ENCODE assay signal across 11 cellular contexts in genomic region chr1:24714859-24715520, GRCh38. TPM values are rescaled to one million over a fixed set of nuclear protein-coding genes. Genes with fewer than 3 reads are reported as not detected.
A peak's percentile ranks its signal among the peaks of the same experiment; 100 is the strongest.
DNase-seq lines count a peak whose midpoint lies in the region; ATAC-seq, FAIRE-seq and TF ChIP-seq lines count a peak whose summit lies in the region.
"Had no signal": no experiment of that assay in that cellular context is flagged by ENCODE, and none has a peak within 500 bp of the region (broad histone marks: within the 10 kb centered on the region; RNA-seq: fewer than 3 reads in every experiment).

No MANE protein-coding gene starts in this region.

- H3K27me3 ChIP-seq in astrocyte (ENCODE audit: insufficient read depth, low read length) = no peaks in the 10 kb centered on the region
- no peaks in the 10 kb centered on the region for H3K27me3 ChIP-seq in hepatocyte
- H3K27me3 ChIP-seq: ovary, stomach had no signal

- TF ChIP-seq CTCF in astrocyte (IDR thresholded peaks at IDR 0.05; ENCODE audit: insufficient read depth, low read depth, low read length) = no peak
- no peak for TF ChIP-seq CTCF in coronary artery (IDR thresholded peaks at IDR 0.05)
- TF ChIP-seq CTCF in hepatocyte (IDR thresholded peaks at IDR 0.05; ENCODE audit: poor library complexity) = no peak

- H3K27ac ChIP-seq in astrocyte (ENCODE audit: low read depth, low read length) (peak overlapping the region; percentile 61), coronary artery (peak overlapping the region in 1 of 2 donors; percentile 19), hepatocyte (no peak overlapping the region)
- H3K27ac ChIP-seq: ovary, stomach had no signal

- H2AFZ ChIP-seq in astrocyte (ENCODE audit: low read depth, low read length) = peak overlapping the region; percentile 53
- no peak overlapping the region for H2AFZ ChIP-seq in hepatocyte

- peak overlapping the region; percentile 21 for H3K4me2 ChIP-seq in astrocyte (ENCODE audit: low read length)
- H3K4me2 ChIP-seq in hepatocyte = no peak overlapping the region

- no peaks in the 10 kb centered on the region for H3K9me3 Mint-ChIP-seq in activated naive CD4-positive, alpha-beta T cell treated with anti-CD3 and anti-CD28 coated beads, Interleukin-2, amount 50 U/mL, for 72 hours
- no peaks in the 10 kb centered on the region for H3K9me3 Mint-ChIP-seq in activated naive CD4-positive, alpha-beta T cell treated with anti-CD3 and anti-CD28 coated beads for 36 hours
- peaks cover 3% of the 10 kb centered on the region for H3K9me3 Mint-ChIP-seq in astrocyte (ENCODE audit: unreplicated experiment)
- H3K9me3 Mint-ChIP-seq: activated B cell treated with CpG ODN at 0.5 μM for 24 hours had no signal

- no peak overlapping the region for H3K4me3 Mint-ChIP-seq in activated naive CD4-positive, alpha-beta T cell treated with anti-CD3 and anti-CD28 coated beads for 36 hours
- no peak overlapping the region for H3K4me3 Mint-ChIP-seq in astrocyte (ENCODE audit: unreplicated experiment)
- H3K4me3 Mint-ChIP-seq: activated B cell treated with CpG ODN at 0.5 μM for 24 hours had no signal

- WGBS in hepatocyte (ENCODE audit: low lambda C conversion rate, missing lambda C conversion rate) = 93% methylated on average over 8 of the region's 8 CpGs

- H3K36me3 ChIP-seq in astrocyte (ENCODE audit: insufficient read depth, low read length) (no peaks in the 10 kb centered on the region), hepatocyte (replicated peaks; ENCODE audit: insufficient read depth, low read depth) (no peaks in the 10 kb centered on the region)
- H3K36me3 ChIP-seq: ovary, stomach had no signal

- H3K27ac Mint-ChIP-seq in activated naive CD4-positive, alpha-beta T cell treated with anti-CD3 and anti-CD28 coated beads, Interleukin-2, amount 50 U/mL, for 72 hours = peak overlapping the region in 1 of 2 donors; percentile 59
- H3K27ac Mint-ChIP-seq in activated naive CD4-positive, alpha-beta T cell treated with anti-CD3 and anti-CD28 coated beads for 36 hours = no peak overlapping the region
- H3K27ac Mint-ChIP-seq in astrocyte (ENCODE audit: unreplicated experiment) = no peak overlapping the region
- H3K27ac Mint-ChIP-seq: activated B cell treated with CpG ODN at 0.5 μM for 24 hours had no signal

- CTCF ChIA-PET in activated naive CD4-positive, alpha-beta T cell treated with anti-CD3 and anti-CD28 coated beads for 36 hours (lab: Charles Lee) = interaction anchor here (0.5 to 2.9 kb wide), 2 partner anchors 26 to 1124 kb away, joined by 3 to 6 read pairs; no protein-coding TSS in a partner anchor

- H3K4me1 ChIP-seq in astrocyte (ENCODE audit: insufficient read depth, low read length) (peaks cover 35% of the 10 kb centered on the region), hepatocyte (ENCODE audit: insufficient read depth) (no peaks in the 10 kb centered on the region)

- no peak overlapping the region for H3K4me3 ChIP-seq in astrocyte (ENCODE audit: insufficient read depth, low read depth, low read length)
- H3K4me3 ChIP-seq in coronary artery = no peak overlapping the region
- H3K4me3 ChIP-seq in hepatocyte = no peak overlapping the region
- H3K4me3 ChIP-seq: ovary, stomach had no signal

- intact Hi-C loops in activated naive CD4-positive, alpha-beta T cell treated with anti-CD3 and anti-CD28 coated beads for 36 hours (cut with micrococcal nuclease) = no loop called here

- peak overlapping the region; percentile 37 for H3K9ac ChIP-seq in astrocyte (ENCODE audit: low read length)

- H3K36me3 Mint-ChIP-seq in activated naive CD4-positive, alpha-beta T cell treated with anti-CD3 and anti-CD28 coated beads, Interleukin-2, amount 50 U/mL, for 72 hours = no peaks in the 10 kb centered on the region
- no peaks in the 10 kb centered on the region for H3K36me3 Mint-ChIP-seq in activated naive CD4-positive, alpha-beta T cell treated with anti-CD3 and anti-CD28 coated beads for 36 hours (ENCODE audit: low read depth)
- H3K36me3 Mint-ChIP-seq in astrocyte (ENCODE audit: low read depth, unreplicated experiment) = peaks cover 4% of the 10 kb centered on the region

- no peaks in the 10 kb centered on the region for H3K4me1 Mint-ChIP-seq in activated naive CD4-positive, alpha-beta T cell treated with anti-CD3 and anti-CD28 coated beads for 36 hours (ENCODE audit: low read depth)
- peaks cover 13% of the 10 kb centered on the region for H3K4me1 Mint-ChIP-seq in astrocyte (ENCODE audit: low read depth, unreplicated experiment)
- H3K4me1 Mint-ChIP-seq: activated B cell treated with CpG ODN at 0.5 μM for 24 hours had no signal

- ATAC-seq in activated naive CD4-positive, alpha-beta T cell treated with anti-CD3 and anti-CD28 coated beads, Interleukin-2, amount 50 U/mL, for 72 hours = peak; percentile 47 to 73

- no peaks in the 10 kb centered on the region for H4K20me1 ChIP-seq in astrocyte (ENCODE audit: insufficient read depth, low read length)
- H4K20me1 ChIP-seq in hepatocyte (ENCODE audit: insufficient read depth, poor library complexity, severe bottlenecking) = no peaks in the 10 kb centered on the region

- no peaks in the 10 kb centered on the region for H3K9me2 ChIP-seq in hepatocyte (replicated peaks; ENCODE audit: insufficient read depth)

- no peak for FAIRE-seq in astrocyte (lab: Jason Lieb, UNC)

- H3K79me2 ChIP-seq in astrocyte (ENCODE audit: insufficient read depth, low read length) = no peaks in the 10 kb centered on the region
- H3K79me2 ChIP-seq in hepatocyte = no peaks in the 10 kb centered on the region

- H3K9me3 ChIP-seq in astrocyte (ENCODE audit: insufficient read depth, low read depth, low read length) (no peaks in the 10 kb centered on the region), hepatocyte (ENCODE audit: low read depth) (no peaks in the 10 kb centered on the region)
- H3K9me3 ChIP-seq: ovary, stomach had no signal

- DNase-seq in activated naive CD4-positive, alpha-beta T cell treated with anti-CD3 and anti-CD28 coated beads, Interleukin-2, amount 50 U/mL, for 72 hours (ENCODE audit: low spot score in 2 of 2) = no peak
- no peak for DNase-seq in activated naive CD4-positive, alpha-beta T cell treated with anti-CD3 and anti-CD28 coated beads for 36 hours
- DNase-seq in astrocyte (ENCODE audit: low read depth) = peak; percentile 87
- DNase-seq in medulla oblongata (ENCODE audit: extremely low spot score) = peak; percentile 97
- DNase-seq in stromal cell of bone marrow (ENCODE audit: low read depth) = peak; percentile 54
- DNase-seq in retina = no peak
- no peak for DNase-seq in coronary artery (ENCODE audit: low spot score)
- no peak for DNase-seq in hepatocyte (ENCODE audit: low spot score)
- DNase-seq: activated B cell treated with CpG ODN at 0.5 μM for 24 hours, ovary, stomach had no signal

- no peaks in the 10 kb centered on the region for H3K27me3 Mint-ChIP-seq in activated naive CD4-positive, alpha-beta T cell treated with anti-CD3 and anti-CD28 coated beads for 36 hours (ENCODE audit: low read depth)
- no peaks in the 10 kb centered on the region for H3K27me3 Mint-ChIP-seq in astrocyte (ENCODE audit: low read depth, unreplicated experiment)
- H3K27me3 Mint-ChIP-seq: activated B cell treated with CpG ODN at 0.5 μM for 24 hours had no signal

RNA-seq across cellular contexts. Expression of gene CLIC4, which starts 30.3 kb away (rescaled TPM):
- 10 to 100 TPM; 16.2 to 30.0 TPM for total RNA-seq in activated naive CD4-positive, alpha-beta T cell treated with anti-CD3 and anti-CD28 coated beads, Interleukin-2, amount 50 U/mL, for 72 hours
- 10 to 100 TPM; 38.0 to 44.3 TPM for total RNA-seq in activated naive CD4-positive, alpha-beta T cell treated with anti-CD3 and anti-CD28 coated beads for 36 hours
- total RNA-seq in astrocyte (353 and 375 TPM in 2 replicates), hepatocyte (233 and 259 TPM in 2 replicates)
- polyA plus RNA-seq in hepatocyte = 119 and 146 TPM in 2 replicates

Comparison
In these comparisons a context has a peak if more than half of its experiments do, and no peak if none do; other contexts are left out.
1. DNase-seq: peak in astrocyte (single experiment), medulla oblongata (single experiment) and stromal cell of bone marrow (single experiment); none in activated naive CD4-positive, alpha-beta T cell treated with anti-CD3 and anti-CD28 coated beads, Interleukin-2, amount 50 U/mL, for 72 hours (0 of 2), activated naive CD4-positive, alpha-beta T cell treated with anti-CD3 and anti-CD28 coated beads for 36 hours (single experiment), retina (single experiment), coronary artery (single experiment) and hepatocyte (single experiment).